8 cellular contexts compared by ENCODE assay signal in genomic region chr9:6757988-6758417, GRCh38. TPM values are rescaled to one million over a fixed set of nuclear protein-coding genes. Genes with fewer than 3 reads are reported as not detected.
DNase-seq lines count a peak whose midpoint lies in the region; ATAC-seq and TF ChIP-seq lines count a peak whose summit lies in the region.

No MANE protein-coding gene starts in this region.

- H3K36me3 ChIP-seq in iPS DF 6.9 (ENCODE audit: control insufficient read depth, insufficient read depth, low read length) (no peaks in the 10 kb centered on the region), spleen (no peaks in the 10 kb centered on the region)

- WGBS in iPS DF 6.9 (ENCODE audit: insufficient coverage, insufficient read length): no CpG with 5 or more reads among the region's 50 CpGs
- 0 to 1% (median 0%) methylated on average over 8 to 50 of the region's 50 CpGs for WGBS in spleen, 5 donors

- POLR2A ChIA-PET in AG04449 (lab: Yijun Ruan, JAX): interaction anchor here (1.0 to 1.5 kb wide), 2 partner anchors 14 to 191 kb away, joined by 3 to 6 read pairs; no protein-coding TSS in a partner anchor

- CTCF ChIA-PET in AG04449 (lab: Yijun Ruan, JAX): interaction anchor here (1.2 to 2.3 kb wide), 2 partner anchors 19 to 25 kb away, joined by 4 read pairs; no protein-coding TSS in a partner anchor

- H3K4me1 ChIP-seq in iPS DF 6.9 (ENCODE audit: control insufficient read depth, insufficient read depth, low read length) (no peaks in the 10 kb centered on the region), spleen (peaks cover 8 to 53% (median 28%) of the 10 kb centered on the region in 6 donors)

- peaks cover 8 to 10% of the 10 kb centered on the region in 2 donors for H3K36me3 Mint-ChIP-seq in activated naive CD4-positive, alpha-beta T cell treated with anti-CD3 and anti-CD28 coated beads, Interleukin-2, amount 50 U/mL, for 72 hours

- H3K27ac Mint-ChIP-seq in activated naive CD4-positive, alpha-beta T cell treated with anti-CD3 and anti-CD28 coated beads, Interleukin-2, amount 50 U/mL, for 72 hours: peak overlapping the region; percentile 36 to 97

- H3K27me3 ChIP-seq in iPS DF 6.9 (ENCODE audit: control insufficient read depth, insufficient read depth, low read length) (no peaks in the 10 kb centered on the region), spleen (replicated peaks in 1 of 7) (no peaks in the 10 kb centered on the region)

- H3K9me3 Mint-ChIP-seq in activated naive CD4-positive, alpha-beta T cell treated with anti-CD3 and anti-CD28 coated beads, Interleukin-2, amount 50 U/mL, for 72 hours: peaks cover 0 to 1% of the 10 kb centered on the region in 2 donors

- no peak for DNase-seq in AG04449 (ENCODE audit: low read depth, low spot score)
- no peak for DNase-seq in activated naive CD4-positive, alpha-beta T cell treated with anti-CD3 and anti-CD28 coated beads, Interleukin-2, amount 50 U/mL, for 72 hours (ENCODE audit: low spot score in 2 of 2)
- no peak for DNase-seq in iPS DF 6.9 (ENCODE audit: low read depth, low spot score)
- DNase-seq in spleen: no peak
- DNase-seq in NCI-H748 (lab: John Stamatoyannopoulos, UW; ENCODE audit: unreplicated experiment): no peak
- no peak for DNase-seq in NCI-H446 treated with DMSO at 0.1 percent for 48 hours (lab: John Stamatoyannopoulos, UW)

- TF ChIP-seq CTCF in AG04449 (IDR thresholded peaks at IDR 0.05; ENCODE audit: insufficient read depth, low read length, missing control alignments): no peak
- no peak for TF ChIP-seq CTCF in spleen (IDR thresholded peaks at IDR 0.05 in 8 of 11, conservative IDR thresholded peaks at IDR 0.05 in 3 of 11)

- TF ChIP-seq POLR2A in spleen (IDR thresholded peaks at IDR 0.05): no peak

- ATAC-seq in GM18909 (IDR thresholded peaks at IDR 0.05; ENCODE audit: poor library complexity, unreplicated experiment) (peak; percentile 18), HG03135 (IDR thresholded peaks at IDR 0.05; ENCODE audit: unreplicated experiment) (peak; percentile 12)
- peak; percentile 3 to 11 for ATAC-seq in activated naive CD4-positive, alpha-beta T cell treated with anti-CD3 and anti-CD28 coated beads, Interleukin-2, amount 50 U/mL, for 72 hours

- H3K9me3 ChIP-seq in iPS DF 6.9 (ENCODE audit: control insufficient read depth, insufficient read depth, low read length) (no peaks in the 10 kb centered on the region), spleen (no peaks in the 10 kb centered on the region)

- intact Hi-C loops in spleen (cut with DNase I; ENCODE audit: low total_unique reads): no loop called here

- no peak overlapping the region for H3K27ac ChIP-seq in iPS DF 6.9 (ENCODE audit: low read length)
- peak overlapping the region; percentile 93 to 100 (median 98) for H3K27ac ChIP-seq in spleen

- peak overlapping the region; percentile 91 for H3K4me3 ChIP-seq in AG04449 (ENCODE audit: low read depth, low read length)
- H3K4me3 ChIP-seq in iPS DF 6.9 (ENCODE audit: low read length): peak overlapping the region; percentile 78
- peak overlapping the region; percentile 52 to 99 (median 91) for H3K4me3 ChIP-seq in spleen

RNA-seq across cellular contexts. Expression of gene KDM4C, which starts 0.2 kb away (rescaled TPM):
- total RNA-seq in activated naive CD4-positive, alpha-beta T cell treated with anti-CD3 and anti-CD28 coated beads, Interleukin-2, amount 50 U/mL, for 72 hours: 10 to 100 TPM; 45.4 to 59.9 TPM
- 10 to 100 TPM; 51.6 to 85.5 (median 66.9) TPM for total RNA-seq in spleen
- polyA plus RNA-seq in spleen: 10 to 100 TPM; 11.1 to 12.7 (median 11.8) TPM
